Comparison of ENCODE assay signal across 18 cellular contexts in genomic region chr11:14078941-14079522, GRCh38.
DNase-seq lines count a peak whose midpoint lies in the region; ATAC-seq, FAIRE-seq and TF ChIP-seq lines count a peak whose summit lies in the region.
"Had no signal": no experiment of that assay in that cellular context is flagged by ENCODE, and none has a peak within 500 bp of the region (broad histone marks: within the 10 kb centered on the region; RNA-seq: fewer than 3 reads in every experiment).

No MANE protein-coding gene starts in this region.

- H3K4me3 ChIP-seq in GM23338 = no peak overlapping the region
- H3K4me3 ChIP-seq in transverse colon = no peak overlapping the region
- H3K4me3 ChIP-seq: body of pancreas, esophagus muscularis mucosa, right atrium auricular region, testis had no signal

- ATAC-seq in CD4-positive, alpha-beta T cell (ENCODE audit: poor library complexity) = peak; percentile 50
- no peak for ATAC-seq in GM23338
- ATAC-seq in activated CD8-positive, alpha-beta T cell treated with anti-CD3 and anti-CD28 coated beads for 36 hours = peak; percentile 28
- ATAC-seq: body of pancreas had no signal

- peaks cover 16% of the 10 kb centered on the region; the same call in 1 of the 2 replicates for H3K4me1 ChIP-seq in GM23338 (ENCODE audit: insufficient read depth)
- H3K4me1 ChIP-seq in transverse colon = peaks cover 0 to 3% (median 0%) of the 10 kb centered on the region in 4 donors
- H3K4me1 ChIP-seq: body of pancreas, testis had no signal

- no peaks in the 10 kb centered on the region for H3F3A ChIP-seq in GM23338 (replicated peaks; ENCODE audit: low read depth)

- peak overlapping the region; percentile 92 for H3K27ac Mint-ChIP-seq in CD4-positive, alpha-beta T cell
- H3K27ac Mint-ChIP-seq in GM23338 (no peak overlapping the region), mesothelial cell of epicardium (peak overlapping the region; percentile 3)
- H3K27ac Mint-ChIP-seq in activated CD8-positive, alpha-beta T cell treated with anti-CD3 and anti-CD28 coated beads for 36 hours = peak overlapping the region; percentile 86
- H3K27ac Mint-ChIP-seq: activated T-helper 1 cell treated with anti-CD3 and anti-CD28 coated beads, Interleukin-12 subunit alpha, Interleukin-12 subunit beta, Interleukin-2, Interleukin-4 antibody, amounts not matched to agents 30 ng/mL and 10 ng/mL and 1 ng/mL, durations not matched to agents 14 hours and 24 hours and 36 hours; dendritic cell treated with granulocyte-macrophage colony-stimulating factor and Interleukin-4, amounts not matched to agents 40 ng/mL and 50 ng/mL, for 4 days had no signal

- no peaks in the 10 kb centered on the region for H3K9me3 ChIP-seq in CD4-positive, alpha-beta T cell (ENCODE audit: control insufficient read depth, low read length)
- H3K9me3 ChIP-seq in transverse colon = no peaks in the 10 kb centered on the region
- H3K9me3 ChIP-seq: body of pancreas, esophagus muscularis mucosa, right atrium auricular region, testis had no signal

- H2AFZ ChIP-seq in GM23338 = no peak overlapping the region

- H3K9me2 ChIP-seq in GM23338 (ENCODE audit: insufficient read depth) = 0 out of 2 replicates have a peak, but pooled peaks cover 2% of the 10 kb centered on the region

- intact Hi-C loops in CD4-positive, alpha-beta T cell (cut with DNase I, micrococcal nuclease) = loop anchor here (5.0 kb wide), 3 partner anchors 68 to 222 kb away; no protein-coding TSS in a partner anchor
- intact Hi-C loops in activated CD8-positive, alpha-beta T cell treated with anti-CD3 and anti-CD28 coated beads for 36 hours (cut with micrococcal nuclease) = no loop called here
- intact Hi-C loops in transverse colon (cut with DNase I; ENCODE audit: low total_unique reads) = no loop called here

- H3K79me2 ChIP-seq in GM23338 (replicated peaks; ENCODE audit: insufficient read depth) = no peaks in the 10 kb centered on the region

- no peak overlapping the region for H3K4me2 ChIP-seq in GM23338

- no peaks in the 10 kb centered on the region for H3K27me3 ChIP-seq in CD4-positive, alpha-beta T cell (ENCODE audit: control insufficient read depth, insufficient read depth, low read length)
- H3K27me3 ChIP-seq in GM23338 (ENCODE audit: insufficient read depth) (no peaks in the 10 kb centered on the region), transverse colon (no peaks in the 10 kb centered on the region)
- H3K27me3 ChIP-seq: body of pancreas, esophagus muscularis mucosa, right atrium auricular region, testis had no signal

- peaks cover 2% of the 10 kb centered on the region for H3K9me3 Mint-ChIP-seq in CD4-positive, alpha-beta T cell
- no peaks in the 10 kb centered on the region for H3K9me3 Mint-ChIP-seq in GM23338
- H3K9me3 Mint-ChIP-seq in activated CD8-positive, alpha-beta T cell treated with anti-CD3 and anti-CD28 coated beads for 36 hours = no peaks in the 10 kb centered on the region
- H3K9me3 Mint-ChIP-seq in mesothelial cell of epicardium = no peaks in the 10 kb centered on the region
- H3K9me3 Mint-ChIP-seq: activated T-helper 1 cell treated with anti-CD3 and anti-CD28 coated beads, Interleukin-12 subunit alpha, Interleukin-12 subunit beta, Interleukin-2, Interleukin-4 antibody, amounts not matched to agents 30 ng/mL and 10 ng/mL and 1 ng/mL, durations not matched to agents 14 hours and 24 hours and 36 hours; dendritic cell treated with granulocyte-macrophage colony-stimulating factor and Interleukin-4, amounts not matched to agents 40 ng/mL and 50 ng/mL, for 4 days had no signal

- H3K4me1 Mint-ChIP-seq in CD4-positive, alpha-beta T cell (ENCODE audit: low read depth) = peaks cover 78% of the 10 kb centered on the region
- peaks cover 18% of the 10 kb centered on the region for H3K4me1 Mint-ChIP-seq in GM23338
- peaks cover 59% of the 10 kb centered on the region for H3K4me1 Mint-ChIP-seq in activated CD8-positive, alpha-beta T cell treated with anti-CD3 and anti-CD28 coated beads for 36 hours (ENCODE audit: low read depth)
- H3K4me1 Mint-ChIP-seq in mesothelial cell of epicardium = peaks cover 21% of the 10 kb centered on the region

- no peaks in the 10 kb centered on the region for H3K36me3 ChIP-seq in GM23338 (ENCODE audit: insufficient read depth)
- H3K36me3 ChIP-seq in transverse colon = no peaks in the 10 kb centered on the region
- H3K36me3 ChIP-seq: esophagus muscularis mucosa, right atrium auricular region had no signal

- in situ Hi-C loops in transverse colon (cut with MboI; ENCODE audit: low pct_ligation_motif_present in 1 of 4, low pct_unique_long_range_greater_than_20kb in 1 of 4, low sequenced_read_pairs in 3 of 4) = no loop called here

- no peak for FAIRE-seq in RCC 7860 (lab: Jason Lieb, UNC)
- FAIRE-seq: islet of Langerhans had no signal

- peaks cover 26% of the 10 kb centered on the region for H3K36me3 Mint-ChIP-seq in CD4-positive, alpha-beta T cell (ENCODE audit: low read depth)
- H3K36me3 Mint-ChIP-seq in GM23338 (ENCODE audit: low read depth) = no peaks in the 10 kb centered on the region
- peaks cover 2% of the 10 kb centered on the region for H3K36me3 Mint-ChIP-seq in activated CD8-positive, alpha-beta T cell treated with anti-CD3 and anti-CD28 coated beads for 36 hours (ENCODE audit: low read depth)
- H3K36me3 Mint-ChIP-seq in mesothelial cell of epicardium = no peaks in the 10 kb centered on the region

- H3K27ac ChIP-seq in CD4-positive, alpha-beta T cell (ENCODE audit: low read depth, low read length) = peak overlapping the region; percentile 62
- H3K27ac ChIP-seq in GM23338 (ENCODE audit: low read depth) (0 out of 2 replicates have a peak overlapping the region, but pooled peaks have one; percentile 32), transverse colon (no peak overlapping the region)
- H3K27ac ChIP-seq: body of pancreas, esophagus muscularis mucosa, right atrium auricular region, testis had no signal

- peak in 1 of 10 experiments; percentile 20 for DNase-seq in CD4-positive, alpha-beta T cell
- DNase-seq in GM23338 (ENCODE audit: low spot score) (no peak), mesothelial cell of epicardium (ENCODE audit: low spot score in 2 of 2, unreplicated experiment in 2 of 2) (no peak), RCC 7860 (ENCODE audit: low spot score) (no peak), dedifferentiated amniotic fluid mesenchymal stem cell (ENCODE audit: extremely low spot score) (no peak), transverse colon (no peak)
- DNase-seq in activated CD8-positive, alpha-beta T cell treated with anti-CD3 and anti-CD28 coated beads for 36 hours = no peak
- DNase-seq: body of pancreas, head of caudate nucleus, mesenchymal stem cell, NCI-H187, NCI-H524 treated with DMSO at 0.1 percent for 48 hours, testis had no signal

- CTCF ChIA-PET in CD4-positive, alpha-beta T cell (lab: Charles Lee) = no interaction called here
- CTCF ChIA-PET in activated CD8-positive, alpha-beta T cell treated with anti-CD3 and anti-CD28 coated beads for 36 hours (lab: Charles Lee) = interaction anchor here (0.7 to 1.4 kb wide), 2 partner anchors 69 to 122 kb away, joined by 3 to 4 read pairs; no protein-coding TSS in a partner anchor

- no peak for TF ChIP-seq POLR2A in transverse colon (IDR thresholded peaks at IDR 0.05)

- POLR2A ChIA-PET in CD4-positive, alpha-beta T cell (lab: Charles Lee) = interaction anchor here (0.8 to 1.7 kb wide), 7 partner anchors 9 to 140 kb away, joined by 3 to 7 read pairs (median 3); no protein-coding TSS in a partner anchor
- POLR2A ChIA-PET in activated CD8-positive, alpha-beta T cell treated with anti-CD3 and anti-CD28 coated beads for 36 hours (lab: Charles Lee) = interaction anchor here (1.0 kb wide), 1 partner anchor 11 kb away, joined by 3 read pairs; no protein-coding TSS in a partner anchor

- no peak for TF ChIP-seq CTCF in CD4-positive, alpha-beta T cell (IDR thresholded peaks at IDR 0.05)
- TF ChIP-seq CTCF in GM23338 (conservative IDR thresholded peaks at IDR 0.05; ENCODE audit: low read depth in 2 of 2) (no peak), mesothelial cell of epicardium (IDR thresholded peaks at IDR 0.05; ENCODE audit: unreplicated experiment) (no peak), transverse colon (IDR thresholded peaks at IDR 0.05) (no peak)
- TF ChIP-seq CTCF in activated CD8-positive, alpha-beta T cell treated with anti-CD3 and anti-CD28 coated beads for 36 hours (IDR thresholded peaks at IDR 0.05) = no peak

- H3K4me3 Mint-ChIP-seq in CD4-positive, alpha-beta T cell = peak overlapping the region; percentile 83
- no peak overlapping the region for H3K4me3 Mint-ChIP-seq in GM23338
- peak overlapping the region; percentile 63 for H3K4me3 Mint-ChIP-seq in activated CD8-positive, alpha-beta T cell treated with anti-CD3 and anti-CD28 coated beads for 36 hours
- H3K4me3 Mint-ChIP-seq in mesothelial cell of epicardium = no peak overlapping the region
- H3K4me3 Mint-ChIP-seq: activated T-helper 1 cell treated with anti-CD3 and anti-CD28 coated beads, Interleukin-12 subunit alpha, Interleukin-12 subunit beta, Interleukin-2, Interleukin-4 antibody, amounts not matched to agents 30 ng/mL and 10 ng/mL and 1 ng/mL, durations not matched to agents 14 hours and 24 hours and 36 hours; dendritic cell treated with granulocyte-macrophage colony-stimulating factor and Interleukin-4, amounts not matched to agents 40 ng/mL and 50 ng/mL, for 4 days had no signal

- no peaks in the 10 kb centered on the region for H4K20me1 ChIP-seq in GM23338 (replicated peaks; ENCODE audit: insufficient read depth)

- TF ChIP-seq EP300 in transverse colon (IDR thresholded peaks at IDR 0.05; ENCODE audit: low read depth) = no peak

- 48 to 56% methylated on average over 4 of the region's 4 CpGs for WGBS in transverse colon (ENCODE audit: low coverage in 1 of 2), 2 donors

- no peaks in the 10 kb centered on the region for H3K27me3 Mint-ChIP-seq in CD4-positive, alpha-beta T cell
- peaks cover 4% of the 10 kb centered on the region for H3K27me3 Mint-ChIP-seq in GM23338 (ENCODE audit: insufficient read depth, low read depth, poor library complexity)
- no peaks in the 10 kb centered on the region for H3K27me3 Mint-ChIP-seq in activated CD8-positive, alpha-beta T cell treated with anti-CD3 and anti-CD28 coated beads for 36 hours
- peaks cover 4% of the 10 kb centered on the region for H3K27me3 Mint-ChIP-seq in mesothelial cell of epicardium (ENCODE audit: low read depth)
- H3K27me3 Mint-ChIP-seq: dendritic cell treated with granulocyte-macrophage colony-stimulating factor and Interleukin-4, amounts not matched to agents 40 ng/mL and 50 ng/mL, for 4 days had no signal

TF ChIP-seq in GM23338, 12 proteins besides CTCF, POLR2A, EP300 and RAD21 (continues in another document):
- TF ChIP-seq CREB1 (CRISPR knock-in tag; IDR thresholded peaks at IDR 0.05; ENCODE audit: low read depth) = no peak
- TF ChIP-seq ZNF114 (CRISPR knock-in tag; IDR thresholded peaks at IDR 0.05) = no peak

Comparison
In these comparisons a context has a peak if more than half of its experiments do, and no peak if none do; other contexts are left out.
1. H3K27ac ChIP-seq: peak in CD4-positive, alpha-beta T cell (single experiment) and GM23338 (single experiment); none in transverse colon (0 of 4).
2. H3K4me3 Mint-ChIP-seq: peak in CD4-positive, alpha-beta T cell (single experiment) and activated CD8-positive, alpha-beta T cell treated with anti-CD3 and anti-CD28 coated beads for 36 hours (single experiment); none in GM23338 (single experiment) and mesothelial cell of epicardium (single experiment).
3. intact Hi-C loops: an anchor here in CD4-positive, alpha-beta T cell (5.0 kb wide); none called in activated CD8-positive, alpha-beta T cell treated with anti-CD3 and anti-CD28 coated beads for 36 hours and transverse colon.